8 cellular contexts compared by ENCODE assay signal in the genomic region with DNA sequence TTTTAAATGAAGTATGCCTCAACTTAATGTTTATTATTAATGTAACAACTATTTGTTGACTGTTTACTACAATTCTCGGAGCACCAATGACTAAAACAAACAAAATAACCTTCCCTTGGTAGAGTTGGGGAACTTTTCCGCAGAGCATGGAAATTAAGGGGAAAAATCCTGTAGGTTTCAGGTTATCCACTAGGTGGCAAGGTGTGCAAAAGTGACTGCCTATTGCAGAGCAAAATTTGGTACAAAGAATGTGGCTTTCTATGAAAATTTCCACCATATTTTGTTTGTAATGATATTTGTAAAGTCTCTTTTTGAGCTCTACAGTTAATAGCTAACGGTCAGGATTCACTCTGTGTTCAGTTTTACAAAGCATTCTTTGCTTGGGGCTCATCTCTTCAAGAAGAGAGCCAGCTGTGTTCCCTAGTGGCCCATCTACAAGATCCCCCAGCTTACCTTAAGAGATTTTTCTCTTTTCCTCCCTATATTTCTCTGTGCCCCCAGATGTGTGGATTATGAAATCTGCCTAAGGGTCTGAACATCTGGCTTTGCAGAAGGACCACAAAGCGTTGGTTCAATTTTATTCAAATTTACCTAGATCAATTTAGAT.
DNase-seq lines count a peak whose midpoint lies in the region; FAIRE-seq and TF ChIP-seq lines count a peak whose summit lies in the region.

No MANE protein-coding gene starts in this region.

- TF ChIP-seq POLR2A in NB4 (IDR thresholded peaks at IDR 0.05; ENCODE audit: extremely low read depth, insufficient read length) (no peak), H1 (IDR thresholded peaks at IDR 0.05; ENCODE audit: control extremely low read depth in 1 of 2, low read depth in 2 of 2, low read length in 2 of 2) (no peak)

- FAIRE-seq in H1 (lab: Jason Lieb, UNC) = peak; percentile 36

- H2BK5ac ChIP-seq in H1 (ENCODE audit: low read depth, low read length) = no peak overlapping the region

- H2AK5ac ChIP-seq in H1 (ENCODE audit: low read depth, low read length) = no peak overlapping the region

- no peak overlapping the region for H4K8ac ChIP-seq in H1 (ENCODE audit: extremely low read depth, insufficient read depth, low read length)

- H3K18ac ChIP-seq in H1 (ENCODE audit: extremely low read depth, low read length) = no peak overlapping the region

- H3K14ac ChIP-seq in H1 (ENCODE audit: insufficient read length) = no peak overlapping the region

- no peak overlapping the region for H4K5ac ChIP-seq in H1 (ENCODE audit: insufficient read length, low read depth, low read length)

- H3K23ac ChIP-seq in H1 (ENCODE audit: insufficient read length) = no peak overlapping the region

- no peak overlapping the region for H3K9ac ChIP-seq in H1 (replicated peaks in 1 of 4; ENCODE audit: extremely low read depth in 1 of 4, low read depth in 3 of 4, low read length in 3 of 4)

- H3K27me3 ChIP-seq in H1 (replicated peaks in 1 of 4; ENCODE audit: control insufficient read depth in 3 of 4, extremely low read depth in 1 of 4, insufficient read depth in 3 of 4, low read length in 3 of 4) = peaks cover 12 to 28% (median 19%) of the 10 kb centered on the region in 4 experiments

- no peak for TF ChIP-seq EP300 in H1 (IDR thresholded peaks at IDR 0.05; ENCODE audit: borderline replicate concordance in 1 of 2, low read depth in 2 of 2, low read length in 2 of 2)

- peaks cover 0 to under 1% of the 10 kb centered on the region in 2 experiments for H4K20me1 ChIP-seq in H1 (replicated peaks in 1 of 2; ENCODE audit: control insufficient read depth in 1 of 2, insufficient read depth in 2 of 2, low read length in 2 of 2)

- no peak overlapping the region for H2BK20ac ChIP-seq in H1 (ENCODE audit: low read length)

- no peaks in the 10 kb centered on the region for H3K79me1 ChIP-seq in H1 (ENCODE audit: low read depth, low read length)

- peak; percentile 39 to 52 for TF ChIP-seq RAD21 in H1 (IDR thresholded peaks at IDR 0.05 in 1 of 2, conservative IDR thresholded peaks at IDR 0.05 in 1 of 2; ENCODE audit: low read depth in 2 of 2, low read length in 2 of 2)

- no peaks in the 10 kb centered on the region; the same call in 1 of the 2 replicates for H3K23me2 ChIP-seq in H1 (ENCODE audit: low read depth, low read length)

- H2BK120ac ChIP-seq in H1 (replicated peaks; ENCODE audit: low read depth, low read length) = no peak overlapping the region

- CTCF ChIA-PET in H1 (lab: Charles Lee; ENCODE audit: partially characterized antibody) = interaction anchor here (0.6 to 2.9 kb wide), 23 partner anchors 11 to 717 kb away, joined by 3 to 23 read pairs (median 4); no protein-coding TSS in a partner anchor

- H2BK12ac ChIP-seq in H1 (ENCODE audit: low read depth, low read length) = no peak overlapping the region

- H3K4me3 ChIP-seq in HFF-Myc (replicated peaks; ENCODE audit: low read depth, low read length) = no peak overlapping the region
- no peak overlapping the region for H3K4me3 ChIP-seq in NB4 (ENCODE audit: low read depth, low read length)
- H3K4me3 ChIP-seq in H1 (ENCODE audit: extremely low read depth in 1 of 4, insufficient read depth in 2 of 4, low read depth in 3 of 4, low read length in 4 of 4) = no peak overlapping the region

- POLR2A ChIA-PET in H1 (lab: Charles Lee; ENCODE audit: partially characterized antibody) = no interaction called here

- H2AFZ ChIP-seq in H1 (ENCODE audit: low read length) = no peak overlapping the region

- no peak overlapping the region for H3K4me2 ChIP-seq in H1 (ENCODE audit: insufficient read depth in 1 of 2, low read depth in 2 of 2, low read length in 2 of 2)

- DNase-seq in A172 (ENCODE audit: low spot score) (peak; percentile 25), GM03348 (ENCODE audit: low spot score) (peak; percentile 44), HFF-Myc (ENCODE audit: extremely low read depth, low read depth) (peak; percentile 27), NB4 (ENCODE audit: low read depth) (peak; percentile 21), H1 (ENCODE audit: low read depth in 1 of 2, low spot score in 2 of 2) (no peak), renal cortical epithelial cell (ENCODE audit: low read depth) (peak; percentile 44), cortex of kidney (lab: John Stamatoyannopoulos, UW) (no peak)
- no peak for DNase-seq in stimulated activated CD4-positive, alpha-beta T cell treated with anti-CD3 and anti-CD28 coated beads, Interleukin-2, amount 100 ng/mL, for 24 hours

- no peak overlapping the region for H2BK15ac ChIP-seq in H1 (ENCODE audit: low read length)

- H3K27ac ChIP-seq in H1 (ENCODE audit: low read depth, low read length) = no peak overlapping the region

- no peaks in the 10 kb centered on the region for H3K79me2 ChIP-seq in H1 (ENCODE audit: control insufficient read depth in 1 of 2, insufficient read depth in 2 of 2, low read length in 2 of 2)

- H3K4ac ChIP-seq in H1 (replicated peaks; ENCODE audit: insufficient read length, low read depth, low read length) = no peak overlapping the region

- no peaks in the 10 kb centered on the region for H3K9me3 ChIP-seq in H1 (ENCODE audit: insufficient read depth in 2 of 2, low read depth in 1 of 2, low read length in 1 of 2)

- 42% methylated on average over 4 of the region's 4 CpGs; no CpG with 5 or more reads in 1 of the 2 experiments for WGBS in H1 (ENCODE audit: extremely low coverage in 1 of 2, insufficient coverage in 1 of 2, insufficient read length in 1 of 2, insufficient replicate concordance in 2 of 2, low coverage in 1 of 2, low lambda C conversion rate in 2 of 2, missing lambda C conversion rate in 1 of 2), 2 experiments

- peaks cover 0 to 8% (median 5%) of the 10 kb centered on the region in 4 experiments; a peak in 5 of 7 replicates for H3K4me1 ChIP-seq in H1 (replicated peaks in 1 of 4; ENCODE audit: control insufficient read depth in 3 of 4, insufficient read depth in 4 of 4, low read length in 3 of 4)

- no peaks in the 10 kb centered on the region for H3K36me3 ChIP-seq in H1 (ENCODE audit: control insufficient read depth in 2 of 4, insufficient read depth in 4 of 4, low read length in 3 of 4)

- peak; percentile 61 for TF ChIP-seq CTCF in HFF-Myc (IDR thresholded peaks at IDR 0.05; ENCODE audit: low read depth, low read length, missing control alignments)
- TF ChIP-seq CTCF in NB4 (IDR thresholded peaks at IDR 0.05; ENCODE audit: low read depth, low read length) = peak; percentile 52
- TF ChIP-seq CTCF in H1 (IDR thresholded peaks at IDR 0.05; ENCODE audit: control extremely low read depth in 1 of 3, insufficient read depth in 1 of 3, low read depth in 1 of 3, low read length in 3 of 3) = peak in 2 of 3 experiments; percentile 52 to 66; a peak in 3 of 4 replicates

- H3K56ac ChIP-seq in H1 (replicated peaks; ENCODE audit: insufficient read length, low read depth, low read length) = no peak overlapping the region

- H4K91ac ChIP-seq in H1 (replicated peaks; ENCODE audit: insufficient read length, low read length) = no peak overlapping the region

TF ChIP-seq in H1, 55 proteins besides CTCF, POLR2A, EP300 and RAD21:
- no peak for TF ChIP-seq GTF2F1 (IDR thresholded peaks at IDR 0.05; ENCODE audit: borderline replicate concordance, low read depth, low read length)
TF ChIP-seq in H1: peak in this region for 0.

Comparison
In these comparisons a context has a peak if more than half of its experiments do, and no peak if none do; other contexts are left out.
1. DNase-seq: peak in A172 (single experiment), GM03348 (single experiment), HFF-Myc (single experiment), NB4 (single experiment) and renal cortical epithelial cell (single experiment); none in H1 (0 of 2), stimulated activated CD4-positive, alpha-beta T cell treated with anti-CD3 and anti-CD28 coated beads, Interleukin-2, amount 100 ng/mL, for 24 hours (0 of 2) and cortex of kidney (single experiment).
2. Peak in every context shown above with its lines, with median percentiles within 50 percentile points of each other: CTCF ChIP-seq.